In genomic region chr7:12719978-12720377, GRCh38 we compare ENCODE assay signal across 13 cellular contexts. TPM values are rescaled to one million over a fixed set of nuclear protein-coding genes. Genes with fewer than 3 reads are reported as not detected.
DNase-seq lines count a peak whose midpoint lies in the region; ATAC-seq, FAIRE-seq and TF ChIP-seq lines count a peak whose summit lies in the region.
"Had no signal": no experiment of that assay in that cellular context is flagged by ENCODE, and none has a peak within 500 bp of the region (broad histone marks: within the 10 kb centered on the region; RNA-seq: fewer than 3 reads in every experiment).

No MANE protein-coding gene starts in this region.

- H3K27ac ChIP-seq in colonic mucosa (peak overlapping the region; percentile 32), psoas muscle (peak overlapping the region; percentile 56)

- H3K27ac Mint-ChIP-seq in CD14-positive monocyte, result peak overlapping the region; percentile 79 to 96 (median 91)
- H3K27ac Mint-ChIP-seq in activated T-cell treated with anti-CD3 and anti-CD28 coated beads, Interleukin-2, amount 50 U/mL, for 72 hours, result no peak overlapping the region

- no peaks in the 10 kb centered on the region for H3K36me3 Mint-ChIP-seq in CD14-positive monocyte
- no peaks in the 10 kb centered on the region for H3K36me3 Mint-ChIP-seq in activated T-cell treated with anti-CD3 and anti-CD28 coated beads, Interleukin-2, amount 50 U/mL, for 72 hours (ENCODE audit: insufficient read depth in 2 of 2)
- H3K36me3 Mint-ChIP-seq: CD4-positive, alpha-beta memory T cell had no signal

- no peaks in the 10 kb centered on the region for H3K36me3 ChIP-seq in colonic mucosa
- no peaks in the 10 kb centered on the region for H3K36me3 ChIP-seq in psoas muscle (ENCODE audit: insufficient read depth in 1 of 2, low read depth in 1 of 2)

- H3K27me3 ChIP-seq in colonic mucosa (no peaks in the 10 kb centered on the region), psoas muscle (ENCODE audit: insufficient read depth in 3 of 3, low read length in 2 of 3) (no peaks in the 10 kb centered on the region)

- 58 to 60% (median 59%) methylated on average over 6 of the region's 6 CpGs for WGBS in psoas muscle, 3 donors

- H3K4me1 ChIP-seq in colonic mucosa, result peaks cover 6% of the 10 kb centered on the region
- H3K4me1 ChIP-seq in psoas muscle, result peaks cover 17% of the 10 kb centered on the region

- H3K4me3 Mint-ChIP-seq in CD14-positive monocyte, result peak overlapping the region; percentile 25 to 53
- no peak overlapping the region for H3K4me3 Mint-ChIP-seq in activated T-cell treated with anti-CD3 and anti-CD28 coated beads, Interleukin-2, amount 50 U/mL, for 72 hours
- H3K4me3 Mint-ChIP-seq: CD4-positive, alpha-beta memory T cell; central memory CD8-positive, alpha-beta T cell had no signal

- TF ChIP-seq CTCF in CD14-positive monocyte (IDR thresholded peaks at IDR 0.05) (no peak), colonic mucosa (IDR thresholded peaks at IDR 0.05) (no peak), psoas muscle (IDR thresholded peaks at IDR 0.05) (no peak)

- ATAC-seq in psoas muscle, result no peak
- ATAC-seq in HG02571 (IDR thresholded peaks at IDR 0.05; ENCODE audit: unreplicated experiment), result no peak
- no peak for ATAC-seq in activated T-cell treated with anti-CD3 and anti-CD28 coated beads, Interleukin-2, amount 50 U/mL, for 72 hours (replicated peaks in 1 of 2)
- ATAC-seq: mucosa of descending colon had no signal

- H3K9me3 ChIP-seq in colonic mucosa (no peaks in the 10 kb centered on the region), psoas muscle (no peaks in the 10 kb centered on the region)
- H3K9me3 ChIP-seq: mucosa of descending colon had no signal

- H3K4me3 ChIP-seq in colonic mucosa, result no peak overlapping the region
- no peak overlapping the region for H3K4me3 ChIP-seq in psoas muscle
- H3K4me3 ChIP-seq: mucosa of descending colon had no signal

- peaks cover 0 to 3% (median 0%) of the 10 kb centered on the region in 3 donors for H3K27me3 Mint-ChIP-seq in CD14-positive monocyte (ENCODE audit: low read depth in 3 of 3)
- H3K27me3 Mint-ChIP-seq in activated T-cell treated with anti-CD3 and anti-CD28 coated beads, Interleukin-2, amount 50 U/mL, for 72 hours (ENCODE audit: low read depth), result no peaks in the 10 kb centered on the region
- H3K27me3 Mint-ChIP-seq: CD4-positive, alpha-beta memory T cell; central memory CD8-positive, alpha-beta T cell had no signal

- no peak overlapping the region for H3K9ac ChIP-seq in colonic mucosa (ENCODE audit: low read depth in 2 of 2, low read length in 2 of 2)

- DNase-seq in CD14-positive monocyte (ENCODE audit: low spot score) (peak; percentile 45), NOMO-1 treated with DMSO at 0.1 percent for 48 hours (lab: John Stamatoyannopoulos, UW; ENCODE audit: unreplicated experiment) (peak; percentile 68), colonic mucosa (no peak), psoas muscle (no peak), frontal cortex (ENCODE audit: low spot score in 2 of 2) (no peak), NCI-H1092 treated with DMSO at 0.1 percent for 48 hours (lab: John Stamatoyannopoulos, UW) (no peak)
- no peak for DNase-seq in activated T-cell treated with anti-CD3 and anti-CD28 coated beads, Interleukin-2, amount 50 U/mL, for 72 hours
- DNase-seq: CD4-positive, alpha-beta memory T cell; mucosa of descending colon; NCI-H524 had no signal

- peaks cover 0 to 2% (median 0%) of the 10 kb centered on the region in 7 donors for H3K9me3 Mint-ChIP-seq in CD14-positive monocyte
- no peaks in the 10 kb centered on the region for H3K9me3 Mint-ChIP-seq in activated T-cell treated with anti-CD3 and anti-CD28 coated beads, Interleukin-2, amount 50 U/mL, for 72 hours
- H3K9me3 Mint-ChIP-seq: CD4-positive, alpha-beta memory T cell; central memory CD8-positive, alpha-beta T cell had no signal

- H3K4me1 Mint-ChIP-seq in CD14-positive monocyte, result peaks cover 63% of the 10 kb centered on the region
- peaks cover 37% of the 10 kb centered on the region for H3K4me1 Mint-ChIP-seq in activated T-cell treated with anti-CD3 and anti-CD28 coated beads, Interleukin-2, amount 50 U/mL, for 72 hours (ENCODE audit: low read depth)
- H3K4me1 Mint-ChIP-seq: central memory CD8-positive, alpha-beta T cell had no signal

- intact Hi-C loops in CD14-positive monocyte (cut with micrococcal nuclease) (loop anchor here (2.0 to 10.0 kb wide), 2 partner anchors 33 to 75 kb away; partner anchors contain the start of gene ARL4A (in 2 of the 2)), colonic mucosa (cut with DNase I) (no loop called here), psoas muscle (cut with DNase I) (no loop called here)

- no peak for FAIRE-seq in frontal cortex (lab: Jason Lieb, UNC)
- FAIRE-seq: GM19239 had no signal

RNA-seq across cellular contexts. Expression of gene ARL4A, which starts 32.5 kb away (rescaled TPM):
- 100 to 1,000 TPM in 1 of 2 donors, 10 to 100 TPM in 1; 69.3 to 125 TPM for polyA plus RNA-seq in CD14-positive monocyte
- total RNA-seq in colonic mucosa, result 10 to 100 TPM; 27.5 to 88.8 TPM
- 10 to 100 TPM in 1 of 4 donors, 1 to 10 TPM in 3; 2.5 to 15.3 (median 5.2) TPM for total RNA-seq in psoas muscle
- 10 to 100 TPM in 2 of 3 donors, 1 to 10 TPM in 1; 6.6 to 47.7 (median 12.6) TPM for polyA plus RNA-seq in psoas muscle
- total RNA-seq in activated T-cell treated with anti-CD3 and anti-CD28 coated beads, Interleukin-2, amount 50 U/mL, for 72 hours, result 10 to 100 TPM; 12.1 to 13.5 TPM
- 49.7 TPM for total RNA-seq in frontal cortex

Comparison
In these comparisons a context has a peak if more than half of its experiments do, and no peak if none do; other contexts are left out.
1. DNase-seq: peak in CD14-positive monocyte (single experiment) and NOMO-1 treated with DMSO at 0.1 percent for 48 hours (single experiment); none in colonic mucosa (single experiment), psoas muscle (0 of 2), activated T-cell treated with anti-CD3 and anti-CD28 coated beads, Interleukin-2, amount 50 U/mL, for 72 hours (0 of 2), frontal cortex (0 of 2) and NCI-H1092 treated with DMSO at 0.1 percent for 48 hours (single experiment).
2. H3K4me3 Mint-ChIP-seq: peak in CD14-positive monocyte (2 of 2); none in activated T-cell treated with anti-CD3 and anti-CD28 coated beads, Interleukin-2, amount 50 U/mL, for 72 hours (0 of 2).
3. intact Hi-C loops: an anchor here in CD14-positive monocyte (2.0 to 10.0 kb wide); none called in colonic mucosa and psoas muscle.